17 cellular contexts compared by ENCODE assay signal in genomic region chr4:151427268-151427667, GRCh38. TPM values are rescaled to one million over a fixed set of nuclear protein-coding genes. Genes with fewer than 3 reads are reported as not detected.
"Had no signal": no experiment of that assay in that cellular context is flagged by ENCODE, and none has a peak within 500 bp of the region (broad histone marks: within the 10 kb centered on the region; RNA-seq: fewer than 3 reads in every experiment).

No MANE protein-coding gene starts in this region.

- H3K27me3 ChIP-seq: esophagus squamous epithelium, sigmoid colon had no signal

- H3K4me3 Mint-ChIP-seq: central memory CD8-positive, alpha-beta T cell; immature natural killer cell; naive thymus-derived CD8-positive, alpha-beta T cell; stimulated activated memory B cell treated with anti-CD40 and anti-IgM and Interleukin-4, amounts not matched to agents 10 μg/mL and 1 μg/mL and 100 μg/mL, for 72 hours; stimulated activated naive CD8-positive, alpha-beta T cell treated with anti-CD3 and anti-CD28 coated beads, Interleukin-15, amount 100 ng/mL, for 72 hours had no signal

- H3K4me1 Mint-ChIP-seq: central memory CD8-positive, alpha-beta T cell; immature natural killer cell; naive thymus-derived CD8-positive, alpha-beta T cell; stimulated activated memory B cell treated with anti-CD40 and anti-IgM and Interleukin-4, amounts not matched to agents 10 μg/mL and 1 μg/mL and 100 μg/mL, for 72 hours; stimulated activated naive CD8-positive, alpha-beta T cell treated with anti-CD3 and anti-CD28 coated beads, Interleukin-15, amount 100 ng/mL, for 72 hours had no signal

- H3K9me3 ChIP-seq: esophagus squamous epithelium, neutrophil, sigmoid colon, thoracic aorta had no signal

- H3K36me3 ChIP-seq: esophagus squamous epithelium, neutrophil, sigmoid colon, thoracic aorta had no signal

- H3K9me3 Mint-ChIP-seq: central memory CD8-positive, alpha-beta T cell; naive thymus-derived CD8-positive, alpha-beta T cell; stimulated activated naive CD8-positive, alpha-beta T cell treated with anti-CD3 and anti-CD28 coated beads, Interleukin-15, amount 100 ng/mL, for 72 hours had no signal

- DNase-seq: dermis blood vessel endothelial cell; esophagus squamous epithelium; foreskin fibroblast; immature natural killer cell; kidney; left cardiac atrium; mesendoderm; naive thymus-derived CD8-positive, alpha-beta T cell; sigmoid colon; stimulated activated CD4-positive, alpha-beta T cell treated with anti-CD3 and anti-CD28 coated beads, Interleukin-4, amount 100 ng/mL, for 1 hour; stimulated activated naive CD8-positive, alpha-beta T cell treated with anti-CD3 and anti-CD28 coated beads, Interleukin-15, amount 100 ng/mL, for 72 hours; trophoblast cell had no signal

- H3K4me3 ChIP-seq: esophagus squamous epithelium, sigmoid colon, thoracic aorta had no signal

- H3K36me3 Mint-ChIP-seq: immature natural killer cell; naive thymus-derived CD8-positive, alpha-beta T cell; stimulated activated memory B cell treated with anti-CD40 and anti-IgM and Interleukin-4, amounts not matched to agents 10 μg/mL and 1 μg/mL and 100 μg/mL, for 72 hours had no signal

- H3K27ac Mint-ChIP-seq: immature natural killer cell; naive thymus-derived CD8-positive, alpha-beta T cell; stimulated activated memory B cell treated with anti-CD40 and anti-IgM and Interleukin-4, amounts not matched to agents 10 μg/mL and 1 μg/mL and 100 μg/mL, for 72 hours; stimulated activated naive CD8-positive, alpha-beta T cell treated with anti-CD3 and anti-CD28 coated beads, Interleukin-15, amount 100 ng/mL, for 72 hours had no signal

- FAIRE-seq: kidney had no signal

- H3K27ac ChIP-seq: esophagus squamous epithelium, neutrophil, sigmoid colon, thoracic aorta had no signal

RNA-seq across cellular contexts. Expression of gene FHIP1A, which starts 18.3 kb away (rescaled TPM):
- polyA plus RNA-seq: immature natural killer cell, neural cell had no signal
